Comparison of ENCODE assay signal across 17 cellular contexts in genomic region chr2:13504808-13505207, GRCh38.
DNase-seq lines count a peak whose midpoint lies in the region; ATAC-seq and TF ChIP-seq lines count a peak whose summit lies in the region.
"Had no signal": no experiment of that assay in that cellular context is flagged by ENCODE, and none has a peak within 500 bp of the region (broad histone marks: within the 10 kb centered on the region; RNA-seq: fewer than 3 reads in every experiment).

No MANE protein-coding gene starts in this region.

- H3K36me3 ChIP-seq in MG63 = no peaks in the 10 kb centered on the region
- H3K36me3 ChIP-seq: upper lobe of right lung had no signal

- intact Hi-C loops in posterior cingulate gyrus (cut with DNase I) = no loop called here

- no peak for TF ChIP-seq POLR2A in GM18505 (IDR thresholded peaks at IDR 0.05; ENCODE audit: borderline replicate concordance, extremely low read depth, insufficient read depth, insufficient read length)

- H3K27me3 ChIP-seq in MG63 = no peaks in the 10 kb centered on the region
- H3K27me3 ChIP-seq: hepatocyte, upper lobe of right lung had no signal

- no peak for DNase-seq in T-helper 2 cell
- DNase-seq in posterior cingulate gyrus = no peak
- DNase-seq in NCI-H1105 (lab: John Stamatoyannopoulos, UW) = no peak
- no peak for DNase-seq in MG63
- DNase-seq: activated CD4-positive, alpha-beta T cell treated with anti-CD3 and anti-CD28 coated beads, Interleukin-2, amount 50 U/mL, for 1 hour; activated T-cell treated with anti-CD3 and anti-CD28 coated beads, Interleukin-2, amount 50 U/mL, for 1 hour; NCI-H146; NCI-H510A; PC-3; SK-N-SH; stimulated activated naive CD4-positive, alpha-beta T cell; upper lobe of right lung had no signal

- H3K9me3 ChIP-seq in MG63 = no peaks in the 10 kb centered on the region
- H3K9me3 ChIP-seq: SK-N-SH, upper lobe of right lung had no signal

- H3K4me3 ChIP-seq in MG63 = no peak overlapping the region
- H3K4me3 ChIP-seq: hepatocyte, upper lobe of right lung had no signal

- ATAC-seq in GM18505 (IDR thresholded peaks at IDR 0.05; ENCODE audit: unreplicated experiment) (peak; percentile 71), GM19372 (IDR thresholded peaks at IDR 0.05; ENCODE audit: low read depth, unreplicated experiment) (peak; percentile 56), HG02678 (IDR thresholded peaks at IDR 0.05; ENCODE audit: unreplicated experiment) (peak; percentile 84), HG03378 (IDR thresholded peaks at IDR 0.05; ENCODE audit: unreplicated experiment) (peak; percentile 92)
- ATAC-seq: PC-3, upper lobe of right lung had no signal
